ENCODE assay signal across 1 cellular context in genomic region chr2:12105180-12105579, GRCh38.
TF ChIP-seq lines count a peak whose summit lies in the region.

No MANE protein-coding gene starts in this region.

TF ChIP-seq in K562, 482 proteins besides CTCF, POLR2A, EP300 and RAD21 (continued from another document):
- TF ChIP-seq ARID4B (CRISPR knock-in tag; IDR thresholded peaks at IDR 0.05) (no peak), ZKSCAN1 (IDR thresholded peaks at IDR 0.05; ENCODE audit: low read depth, low read length) (peak; percentile 95), FOS (IDR thresholded peaks at IDR 0.05; ENCODE audit: extremely low read depth, insufficient read length) (no peak), ZNF217 (CRISPR knock-in tag; IDR thresholded peaks at IDR 0.05) (no peak)
- TF ChIP-seq, protein P1, sequence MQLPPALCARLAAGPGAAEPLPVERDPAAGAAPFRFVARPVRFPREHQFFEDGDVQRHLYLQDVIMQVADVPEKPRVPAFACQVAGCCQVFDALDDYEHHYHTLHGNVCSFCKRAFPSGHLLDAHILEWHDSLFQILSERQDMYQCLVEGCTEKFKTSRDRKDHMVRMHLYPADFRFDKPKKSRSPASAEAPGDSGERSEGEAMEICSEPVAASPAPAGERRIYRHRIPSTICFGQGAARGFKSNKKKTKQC (CRISPR knock-in tag; IDR thresholded peaks at IDR 0.05), result no peak
TF ChIP-seq in K562: peak in this region for 1.
